Comparison of ENCODE assay signal across 1 cellular context in the genomic region with DNA sequence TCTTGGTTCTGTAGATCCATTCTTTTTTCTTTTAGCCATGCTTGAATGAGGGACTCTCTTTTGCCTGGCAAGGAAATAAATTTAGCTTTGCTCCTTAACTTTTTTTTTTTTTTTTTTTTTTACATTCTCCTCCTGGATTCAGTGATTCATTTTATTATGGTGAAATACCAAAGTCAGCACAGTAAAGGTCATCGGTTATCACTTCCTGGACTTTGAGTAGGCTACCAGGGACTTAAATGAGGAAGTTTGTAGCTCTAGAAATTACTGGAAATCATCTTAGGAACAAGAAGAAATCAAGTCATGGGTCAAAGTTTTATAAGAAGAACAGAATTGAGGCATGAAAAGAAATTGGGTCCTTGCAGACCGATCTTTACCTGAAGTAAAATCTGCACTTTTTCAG.
TF ChIP-seq lines count a peak whose summit lies in the region.

No MANE protein-coding gene starts in this region.

TF ChIP-seq in HCT116, 20 proteins besides CTCF, POLR2A, EP300 and RAD21 (continued from another document):
- TF ChIP-seq REST (IDR thresholded peaks at IDR 0.05; ENCODE audit: low read depth), result no peak
